8 cellular contexts compared by ENCODE assay signal in the genomic region with DNA sequence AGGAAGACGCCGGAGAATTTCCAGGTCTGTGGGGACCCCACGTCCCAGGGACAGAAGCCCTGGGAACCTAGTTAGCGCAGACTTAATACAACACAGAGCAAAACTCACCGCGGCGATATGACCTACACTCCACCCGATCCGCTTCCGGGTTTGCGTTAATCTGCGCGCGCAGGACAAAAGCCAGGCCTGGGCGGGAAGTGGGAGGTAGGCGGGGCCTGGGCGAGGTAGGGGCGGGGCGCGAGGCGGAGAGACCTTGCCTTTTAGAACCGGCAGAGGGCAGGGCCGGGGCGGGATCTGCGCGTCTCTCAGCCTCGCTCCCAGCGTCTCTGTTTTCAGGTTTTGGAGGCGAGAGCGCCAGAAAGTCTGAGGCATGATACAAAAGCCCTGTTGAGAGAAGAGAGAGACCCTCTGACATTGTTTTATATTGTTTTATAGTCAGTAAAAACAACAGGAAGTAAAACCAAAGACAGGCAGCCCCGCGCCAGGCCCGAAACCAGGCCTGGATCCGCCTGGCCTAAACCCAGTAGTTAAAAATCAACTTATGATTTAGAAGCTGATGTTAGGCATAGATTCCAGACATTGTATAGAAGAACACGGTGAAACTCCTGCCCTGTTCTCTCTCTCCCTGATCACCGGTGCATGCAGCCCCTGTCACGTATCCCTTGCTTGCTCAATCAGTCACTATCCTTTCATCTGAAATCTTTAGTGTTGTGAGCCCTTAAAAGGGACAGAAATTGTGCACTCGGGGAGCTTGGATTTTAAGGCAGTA. TPM values are rescaled to one million over a fixed set of nuclear protein-coding genes. Genes with fewer than 3 reads are reported as not detected.
DNase-seq lines count a peak whose midpoint lies in the region; ATAC-seq and TF ChIP-seq lines count a peak whose summit lies in the region.

A gene (minus strand): TSS at position 152 of the 769 bp plus-strand sequence. CDS start 19,150 bp downstream, outside the sequence.

- H3K36me3 Mint-ChIP-seq in activated CD4-positive, alpha-beta T cell treated with anti-CD3 and anti-CD28 coated beads for 36 hours (ENCODE audit: low read depth) = peaks cover 15% of the 10 kb centered on the region

- H3K27ac Mint-ChIP-seq in activated CD4-positive, alpha-beta T cell treated with anti-CD3 and anti-CD28 coated beads for 36 hours = peak within 1 kb of the TSS; percentile 89

- CTCF ChIA-PET in activated CD4-positive, alpha-beta T cell treated with anti-CD3 and anti-CD28 coated beads for 36 hours (lab: Charles Lee) = no interaction called here

- TF ChIP-seq POLR2A in GM19099 (IDR thresholded peaks at IDR 0.05; ENCODE audit: extremely low read depth, insufficient read length, low read depth) = peak; percentile 93

- intact Hi-C loops in activated CD4-positive, alpha-beta T cell treated with anti-CD3 and anti-CD28 coated beads for 36 hours (cut with DNase I, micrococcal nuclease) = loop anchor here (1.0 to 2.0 kb wide), 19 partner anchors 44 to 660 kb away; a partner anchor contains a TSS

- POLR2A ChIA-PET in activated CD4-positive, alpha-beta T cell treated with anti-CD3 and anti-CD28 coated beads for 36 hours (lab: Charles Lee) = no interaction called here

- peaks cover 24% of the 10 kb centered on the region for H3K4me1 Mint-ChIP-seq in activated CD4-positive, alpha-beta T cell treated with anti-CD3 and anti-CD28 coated beads for 36 hours

- H3K9me3 Mint-ChIP-seq in activated CD4-positive, alpha-beta T cell treated with anti-CD3 and anti-CD28 coated beads for 36 hours (ENCODE audit: low read depth) = no peaks in the 10 kb centered on the region

- peak; percentile 63 for TF ChIP-seq CTCF in choroid plexus epithelial cell (conservative IDR thresholded peaks at IDR 0.05; ENCODE audit: low read depth, low read length)

- H3K4me3 Mint-ChIP-seq in activated CD4-positive, alpha-beta T cell treated with anti-CD3 and anti-CD28 coated beads for 36 hours = peak within 1 kb of the TSS; percentile 88

- ATAC-seq in HG03432 (IDR thresholded peaks at IDR 0.05; ENCODE audit: unreplicated experiment) = peak; percentile 94
- peak; percentile 97 for ATAC-seq in activated CD4-positive, alpha-beta T cell treated with anti-CD3 and anti-CD28 coated beads for 36 hours

- no peaks in the 10 kb centered on the region for H3K27me3 Mint-ChIP-seq in activated CD4-positive, alpha-beta T cell treated with anti-CD3 and anti-CD28 coated beads for 36 hours

- peak; percentile 97 for DNase-seq in Ammon's horn (ENCODE audit: low spot score)
- DNase-seq in NCI-H510A treated with DMSO at 0.1 percent for 48 hours (lab: John Stamatoyannopoulos, UW) = peak; percentile 77
- peak; percentile 100 for DNase-seq in activated CD4-positive, alpha-beta T cell treated with anti-CD3 and anti-CD28 coated beads for 36 hours
- peak; percentile 97 for DNase-seq in choroid plexus epithelial cell (ENCODE audit: low read depth)
- DNase-seq in kidney glomerular epithelial cell (lab: John Stamatoyannopoulos, UW) = peak; percentile 81
- DNase-seq in stimulated activated CD4-positive, alpha-beta T cell treated with anti-CD3 and anti-CD28 coated beads, Interleukin-1b, Interleukin-23, amount 100 ng/mL, for 1 hour (ENCODE audit: low read depth in 2 of 2) = peak; percentile 96 to 99

- peak within 1 kb of the TSS; percentile 85 for H3K4me3 ChIP-seq in choroid plexus epithelial cell (ENCODE audit: low read depth, low read length)

RNA-seq across cellular contexts. Expression of the gene that starts here (rescaled TPM):
- 10 to 100 TPM; 20.6 to 22.9 TPM for total RNA-seq in activated CD4-positive, alpha-beta T cell treated with anti-CD3 and anti-CD28 coated beads for 36 hours

Comparison
In these comparisons a context has a peak if more than half of its experiments do, and no peak if none do; other contexts are left out.
1. Peak in every context shown above with its lines: DNase-seq, ATAC-seq and H3K4me3 ChIP-seq.